Comparison of ENCODE assay signal across 25 cellular contexts in the genomic region with DNA sequence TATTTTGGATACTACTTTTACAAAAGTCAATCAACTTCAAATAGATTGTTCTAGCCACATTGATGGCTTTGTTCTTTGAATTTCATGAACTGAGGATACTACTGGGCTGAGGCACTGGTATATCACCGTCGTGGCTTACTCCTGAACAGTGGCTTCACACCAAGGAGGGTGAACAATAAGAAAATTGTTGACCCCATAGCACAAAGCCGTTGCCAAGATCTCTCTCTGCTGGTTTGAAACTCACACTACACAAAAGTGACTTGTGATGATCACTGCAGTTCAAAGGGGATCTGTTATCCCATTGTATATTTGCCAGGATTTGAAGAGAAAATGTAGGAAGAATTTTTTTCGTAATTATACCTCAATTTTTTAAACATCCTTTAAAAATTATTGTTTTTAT.
DNase-seq lines count a peak whose midpoint lies in the region; ATAC-seq and TF ChIP-seq lines count a peak whose summit lies in the region.
"Had no signal": no experiment of that assay in that cellular context is flagged by ENCODE, and none has a peak within 500 bp of the region (broad histone marks: within the 10 kb centered on the region; RNA-seq: fewer than 3 reads in every experiment).

No MANE protein-coding gene starts in this region.

- ATAC-seq in body of pancreas (no peak), HG03460 (IDR thresholded peaks at IDR 0.05; ENCODE audit: unreplicated experiment) (no peak)
- ATAC-seq in activated CD8-positive, alpha-beta T cell treated with anti-CD3 and anti-CD28 coated beads, Interleukin-2, amount 10 ng/mL, durations not matched to agents 7 days and 5 days: no peak
- ATAC-seq: stimulated activated naive CD8-positive, alpha-beta T cell treated with anti-CD3 and anti-CD28 coated beads, Interleukin-15, amount 100 ng/mL, for 72 hours had no signal

- no peak for TF ChIP-seq POLR2A in body of pancreas (IDR thresholded peaks at IDR 0.05)

- H3K9me3 Mint-ChIP-seq in type B pancreatic cell: no peaks in the 10 kb centered on the region
- H3K9me3 Mint-ChIP-seq in activated CD8-positive, alpha-beta T cell treated with anti-CD3 and anti-CD28 coated beads, Interleukin-2, amount 10 ng/mL, durations not matched to agents 7 days and 5 days (ENCODE audit: insufficient read depth): no peaks in the 10 kb centered on the region
- H3K9me3 Mint-ChIP-seq: activated naive CD4-positive, alpha-beta T cell treated with anti-CD3 and anti-CD28 coated beads, Interleukin-2, amount 10 ng/mL, durations not matched to agents 7 days and 5 days; activated T-helper 1 cell treated with anti-CD3 and anti-CD28 coated beads, Interleukin-12 subunit alpha, Interleukin-12 subunit beta, Interleukin-2, Interleukin-4 antibody, amounts not matched to agents 30 ng/mL and 10 ng/mL and 1 ng/mL, durations not matched to agents 14 hours and 24 hours and 36 hours; stimulated activated naive CD8-positive, alpha-beta T cell treated with anti-CD3 and anti-CD28 coated beads, Interleukin-15, amount 100 ng/mL, for 72 hours had no signal

- H2AK5ac ChIP-seq in mesenchymal stem cell (ENCODE audit: low read length, severe bottlenecking): no peak overlapping the region

- no peaks in the 10 kb centered on the region for H3K27me3 ChIP-seq in cardiac muscle cell
- H3K27me3 ChIP-seq in mesenchymal stem cell (ENCODE audit: control insufficient read depth in 1 of 2, insufficient read depth in 1 of 2, low read length in 2 of 2): no peaks in the 10 kb centered on the region
- no peaks in the 10 kb centered on the region for H3K27me3 ChIP-seq in body of pancreas
- H3K27me3 ChIP-seq: sigmoid colon, thyroid gland had no signal

- no peak overlapping the region for H3K27ac Mint-ChIP-seq in type B pancreatic cell
- no peak overlapping the region for H3K27ac Mint-ChIP-seq in activated CD8-positive, alpha-beta T cell treated with anti-CD3 and anti-CD28 coated beads, Interleukin-2, amount 10 ng/mL, durations not matched to agents 7 days and 5 days
- H3K27ac Mint-ChIP-seq: activated naive CD4-positive, alpha-beta T cell treated with anti-CD3 and anti-CD28 coated beads, Interleukin-2, amount 10 ng/mL, durations not matched to agents 7 days and 5 days; activated T-helper 1 cell treated with anti-CD3 and anti-CD28 coated beads, Interleukin-12 subunit alpha, Interleukin-12 subunit beta, Interleukin-2, Interleukin-4 antibody, amounts not matched to agents 30 ng/mL and 10 ng/mL and 1 ng/mL, durations not matched to agents 14 hours and 24 hours and 36 hours; B cell; stimulated activated naive CD8-positive, alpha-beta T cell treated with anti-CD3 and anti-CD28 coated beads, Interleukin-15, amount 100 ng/mL, for 72 hours had no signal

- no peak overlapping the region for H4K91ac ChIP-seq in mesenchymal stem cell (ENCODE audit: low read length)

- H3K18ac ChIP-seq in mesenchymal stem cell (ENCODE audit: low read depth in 1 of 2, low read length in 2 of 2): peak overlapping the region; percentile 40 to 54

- H3K4ac ChIP-seq in mesenchymal stem cell (ENCODE audit: low read depth in 1 of 2, low read length in 2 of 2): peak overlapping the region in 1 of 2 experiments; percentile 69

- H3K36me3 Mint-ChIP-seq in type B pancreatic cell: peaks cover 4% of the 10 kb centered on the region
- H3K36me3 Mint-ChIP-seq in activated CD8-positive, alpha-beta T cell treated with anti-CD3 and anti-CD28 coated beads, Interleukin-2, amount 10 ng/mL, durations not matched to agents 7 days and 5 days (ENCODE audit: low read depth): no peaks in the 10 kb centered on the region
- H3K36me3 Mint-ChIP-seq: activated naive CD4-positive, alpha-beta T cell treated with anti-CD3 and anti-CD28 coated beads, Interleukin-2, amount 10 ng/mL, durations not matched to agents 7 days and 5 days had no signal

- H3K14ac ChIP-seq in mesenchymal stem cell (ENCODE audit: low read length in 2 of 2): peak overlapping the region in 1 of 2 experiments; percentile 48

- H2BK120ac ChIP-seq in mesenchymal stem cell (ENCODE audit: low read depth, low read length): no peak overlapping the region

- H3K4me2 ChIP-seq in mesenchymal stem cell (ENCODE audit: low read length, poor library complexity, severe bottlenecking): no peak overlapping the region

- WGBS in mesenchymal stem cell: 82% methylated on average over 2 of the region's 4 CpGs
- WGBS in body of pancreas, 2 donors: 82% methylated on average over 4 of the region's 4 CpGs

- H2BK12ac ChIP-seq in mesenchymal stem cell (ENCODE audit: low read length in 2 of 2): peak overlapping the region in 1 of 2 experiments; percentile 88

- peaks cover 13% of the 10 kb centered on the region for H3K79me1 ChIP-seq in mesenchymal stem cell (replicated peaks; ENCODE audit: low read length, poor library complexity, severe bottlenecking)

- no peak overlapping the region for H2AFZ ChIP-seq in mesenchymal stem cell (ENCODE audit: low read depth, low read length)
- H2AFZ ChIP-seq: GM23248 had no signal

- peak overlapping the region; percentile 60 for H4K8ac ChIP-seq in mesenchymal stem cell (ENCODE audit: low read length)

- H3K4me1 Mint-ChIP-seq in type B pancreatic cell (ENCODE audit: unreplicated experiment): peaks cover 27% of the 10 kb centered on the region
- peaks cover 6% of the 10 kb centered on the region for H3K4me1 Mint-ChIP-seq in activated CD8-positive, alpha-beta T cell treated with anti-CD3 and anti-CD28 coated beads, Interleukin-2, amount 10 ng/mL, durations not matched to agents 7 days and 5 days (ENCODE audit: low read depth)

- H3K23ac ChIP-seq in mesenchymal stem cell (ENCODE audit: low read length in 2 of 2): no peak overlapping the region

- in situ Hi-C loops in SK-MEL-5 (cut with HindIII; ENCODE audit: low pct_unique_long_range_greater_than_20kb, low sequenced_read_pairs): no loop called here

- POLR2A ChIA-PET in activated CD8-positive, alpha-beta T cell treated with anti-CD3 and anti-CD28 coated beads, Interleukin-2, amount 10 ng/mL, durations not matched to agents 7 days and 5 days (lab: Charles Lee): no interaction called here

- H3K4me3 Mint-ChIP-seq in type B pancreatic cell: no peak overlapping the region
- no peak overlapping the region for H3K4me3 Mint-ChIP-seq in activated CD8-positive, alpha-beta T cell treated with anti-CD3 and anti-CD28 coated beads, Interleukin-2, amount 10 ng/mL, durations not matched to agents 7 days and 5 days
- H3K4me3 Mint-ChIP-seq: activated naive CD4-positive, alpha-beta T cell treated with anti-CD3 and anti-CD28 coated beads, Interleukin-2, amount 10 ng/mL, durations not matched to agents 7 days and 5 days; activated T-helper 1 cell treated with anti-CD3 and anti-CD28 coated beads, Interleukin-12 subunit alpha, Interleukin-12 subunit beta, Interleukin-2, Interleukin-4 antibody, amounts not matched to agents 30 ng/mL and 10 ng/mL and 1 ng/mL, durations not matched to agents 14 hours and 24 hours and 36 hours; B cell; stimulated activated naive CD8-positive, alpha-beta T cell treated with anti-CD3 and anti-CD28 coated beads, Interleukin-15, amount 100 ng/mL, for 72 hours had no signal

- no peak overlapping the region for H2BK5ac ChIP-seq in mesenchymal stem cell (ENCODE audit: low read depth, low read length, poor library complexity, severe bottlenecking)

- no peak overlapping the region for H2BK15ac ChIP-seq in mesenchymal stem cell (ENCODE audit: low read depth, poor library complexity, severe bottlenecking)

- H3K36me3 ChIP-seq in cardiac muscle cell: peaks cover 16% of the 10 kb centered on the region
- H3K36me3 ChIP-seq in mesenchymal stem cell (ENCODE audit: control insufficient read depth in 1 of 2, insufficient read depth in 2 of 2, low read depth in 1 of 2, low read length in 2 of 2): peaks cover 4 to 10% of the 10 kb centered on the region in 2 experiments
- peaks cover 0 to 2% of the 10 kb centered on the region in 2 donors for H3K36me3 ChIP-seq in body of pancreas (replicated peaks in 1 of 2; ENCODE audit: insufficient read depth in 1 of 2, low read depth in 2 of 2)
- H3K36me3 ChIP-seq: thyroid gland had no signal

- CTCF ChIA-PET in activated CD8-positive, alpha-beta T cell treated with anti-CD3 and anti-CD28 coated beads, Interleukin-2, amount 10 ng/mL, durations not matched to agents 7 days and 5 days (lab: Charles Lee): interaction anchor here (1.7 kb wide), 1 partner anchor 50 kb away, joined by 4 read pairs; no protein-coding TSS in a partner anchor

- H3K4me1 ChIP-seq in cardiac muscle cell (ENCODE audit: low read depth): peaks cover 42% of the 10 kb centered on the region
- no peaks in the 10 kb centered on the region for H3K4me1 ChIP-seq in mesenchymal stem cell (ENCODE audit: control insufficient read depth, insufficient read depth, low read depth, low read length)
- H3K4me1 ChIP-seq in body of pancreas: peaks cover 8% of the 10 kb centered on the region
- H3K4me1 ChIP-seq: thyroid gland had no signal

- TF ChIP-seq CTCF in cardiac muscle cell (IDR thresholded peaks at IDR 0.05; ENCODE audit: low read depth, low read length) (no peak), type B pancreatic cell (conservative IDR thresholded peaks at IDR 0.05) (peak; percentile 45), body of pancreas (IDR thresholded peaks at IDR 0.05) (no peak)

- H3K27me3 Mint-ChIP-seq in type B pancreatic cell: no peaks in the 10 kb centered on the region
- H3K27me3 Mint-ChIP-seq in activated CD8-positive, alpha-beta T cell treated with anti-CD3 and anti-CD28 coated beads, Interleukin-2, amount 10 ng/mL, durations not matched to agents 7 days and 5 days (ENCODE audit: low read depth): no peaks in the 10 kb centered on the region
- H3K27me3 Mint-ChIP-seq: activated naive CD4-positive, alpha-beta T cell treated with anti-CD3 and anti-CD28 coated beads, Interleukin-2, amount 10 ng/mL, durations not matched to agents 7 days and 5 days; B cell; stimulated activated naive CD8-positive, alpha-beta T cell treated with anti-CD3 and anti-CD28 coated beads, Interleukin-15, amount 100 ng/mL, for 72 hours had no signal

- no peak overlapping the region for H3K9ac ChIP-seq in mesenchymal stem cell (ENCODE audit: low read length)
- H3K9ac ChIP-seq: GM23248 had no signal

- H3K9me3 ChIP-seq in cardiac muscle cell (ENCODE audit: low read depth) (no peaks in the 10 kb centered on the region), mesenchymal stem cell (ENCODE audit: control insufficient read depth, low read length) (no peaks in the 10 kb centered on the region), body of pancreas (no peaks in the 10 kb centered on the region)
- H3K9me3 ChIP-seq: sigmoid colon, thyroid gland had no signal

- no peak overlapping the region for H3K4me3 ChIP-seq in cardiac muscle cell
- no peak overlapping the region for H3K4me3 ChIP-seq in mesenchymal stem cell (ENCODE audit: insufficient read depth in 1 of 2, low read depth in 1 of 2, low read length in 2 of 2)
- no peak overlapping the region for H3K4me3 ChIP-seq in body of pancreas
- H3K4me3 ChIP-seq: GM23248, sigmoid colon, thyroid gland had no signal

- DNase-seq in cardiac muscle cell (ENCODE audit: low read depth in 1 of 2, low spot score in 1 of 2) (no peak), cardiac septum (ENCODE audit: low spot score) (no peak), SK-MEL-5 (ENCODE audit: low read depth, low spot score) (peak; percentile 67), mesenchymal stem cell (no peak), type B pancreatic cell (ENCODE audit: extremely low spot score, unreplicated experiment) (no peak), body of pancreas (no peak)
- no peak for DNase-seq in activated CD8-positive, alpha-beta T cell treated with anti-CD3 and anti-CD28 coated beads, Interleukin-2, amount 10 ng/mL, durations not matched to agents 7 days and 5 days
- DNase-seq: activated CD4-positive, alpha-beta T cell treated with anti-CD3 and anti-CD28 coated beads, Interleukin-2, amount 50 U/mL, for 1 hour; activated naive CD4-positive, alpha-beta T cell treated with anti-CD3 and anti-CD28 coated beads, Interleukin-2, amount 10 ng/mL, durations not matched to agents 7 days and 5 days; COR-L47; GF-D8; glutamatergic neuron; GM23248; mammary epithelial cell; NCI-H1092; NCI-H187; NCI-H526 treated with DMSO at 0.1 percent for 48 hours; sigmoid colon; stimulated activated CD4-positive, alpha-beta T cell treated with anti-CD3 and anti-CD28 coated beads, Interleukin-15, amount 100 ng/mL, for 24 hours; stimulated activated naive CD8-positive, alpha-beta T cell treated with anti-CD3 and anti-CD28 coated beads, Interleukin-15, amount 100 ng/mL, for 72 hours; thyroid gland had no signal

- H3K27ac ChIP-seq in cardiac muscle cell: peak overlapping the region; percentile 70
- no peak overlapping the region for H3K27ac ChIP-seq in mesenchymal stem cell (ENCODE audit: low read length, poor library complexity, severe bottlenecking)
- no peak overlapping the region for H3K27ac ChIP-seq in body of pancreas
- H3K27ac ChIP-seq: GM23248, HL-60, sigmoid colon, thyroid gland had no signal

- intact Hi-C loops in cardiac septum (cut with DNase I) (no loop called here), body of pancreas (cut with DNase I) (no loop called here)
